ENCODE assay signal across 30 cellular contexts in the genomic region with DNA sequence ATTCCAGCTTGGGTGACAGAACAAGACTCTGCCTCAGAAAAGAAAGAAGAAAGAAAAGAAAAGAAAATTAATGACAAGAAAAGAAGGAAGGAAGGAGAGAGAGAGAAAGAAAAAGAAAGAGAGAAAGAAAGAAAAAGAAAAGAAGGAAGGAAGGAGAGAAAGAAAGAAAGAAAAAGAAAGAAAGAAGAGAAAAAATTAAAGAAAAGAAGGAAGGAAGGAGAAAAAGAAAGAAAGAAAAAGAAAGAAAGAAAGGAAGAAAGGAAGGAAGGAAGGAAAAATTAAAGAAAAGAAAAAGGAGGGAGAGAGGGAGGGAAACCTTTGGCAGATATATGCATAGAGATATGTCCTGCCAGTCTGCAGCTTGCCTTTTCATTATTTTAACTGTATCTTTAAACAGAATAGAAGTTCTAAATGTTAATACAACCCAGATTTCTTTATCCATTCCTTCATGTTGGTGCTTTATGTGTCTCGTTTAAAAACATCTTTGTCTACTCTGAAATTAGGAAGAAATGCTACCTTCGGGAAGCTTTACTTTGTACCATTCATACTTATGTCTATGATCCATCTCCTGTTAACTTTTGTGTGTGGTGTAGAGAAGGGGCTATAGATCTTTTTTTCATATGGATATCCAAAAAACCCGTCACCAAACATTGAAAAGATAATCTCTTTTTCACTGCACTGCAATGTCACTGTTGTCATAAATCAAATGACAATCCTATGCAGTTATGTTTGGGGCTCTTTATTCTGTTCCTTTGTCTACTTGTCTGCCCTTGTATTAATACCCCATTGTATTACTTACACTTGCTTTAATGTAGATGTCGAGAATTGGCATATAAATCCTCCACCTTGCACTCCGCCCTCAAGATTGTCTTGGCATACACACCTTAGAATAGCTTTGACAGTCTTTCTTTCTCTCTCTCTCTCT.
"Had no signal": no experiment of that assay in that cellular context is flagged by ENCODE, and none has a peak within 500 bp of the region (broad histone marks: within the 10 kb centered on the region; RNA-seq: fewer than 3 reads in every experiment).

No MANE protein-coding gene starts in this region.

- H3K27ac ChIP-seq: brain microvascular endothelial cell, coronary artery, dorsolateral prefrontal cortex, foreskin keratinocyte, gastrocnemius medialis, heart left ventricle had no signal

- H3K4me1 Mint-ChIP-seq: activated CD4-positive, alpha-beta T cell treated with anti-CD3 and anti-CD28 coated beads for 36 hours; activated CD4-positive, alpha-beta T cell treated with anti-CD3 and anti-CD28 coated beads, Interleukin-2, amount 10 ng/mL, durations not matched to agents 24 days and 14 days; activated T-helper 17 cell treated with anti-CD3 and anti-CD28 coated beads, Interleukin-2, amount 50 U/mL, for 72 hours had no signal

- H3K36me3 ChIP-seq: brain microvascular endothelial cell, gastrocnemius medialis had no signal

- H3K27me3 ChIP-seq: brain microvascular endothelial cell, dorsolateral prefrontal cortex, gastrocnemius medialis, heart left ventricle had no signal

- FAIRE-seq: astrocyte, bronchial epithelial cell had no signal

- H3K27me3 Mint-ChIP-seq: activated naive CD8-positive, alpha-beta T cell had no signal

- H3K4me3 ChIP-seq: coronary artery, dorsolateral prefrontal cortex, gastrocnemius medialis, heart left ventricle had no signal

- DNase-seq: activated CD4-positive, alpha-beta memory T cell treated with anti-CD3 and anti-CD28 coated beads for 36 hours; activated CD4-positive, alpha-beta T cell treated with anti-CD3 and anti-CD28 coated beads for 36 hours; activated CD4-positive, alpha-beta T cell treated with anti-CD3 and anti-CD28 coated beads, Interleukin-2, amount 10 ng/mL, durations not matched to agents 24 days and 14 days; activated CD4-positive, CD25-positive, alpha-beta regulatory T cell; activated CD4-positive, CD25-positive, alpha-beta regulatory T cell treated with anti-CD3 and anti-CD28 coated beads, Interleukin-2, amount 50 U/mL, for 72 hours; activated CD8-positive, alpha-beta memory T cell treated with anti-CD3 and anti-CD28 coated beads for 24 hours; activated effector memory CD4-positive, alpha-beta T cell treated with Interleukin-2 at 50 U/mL for 16 hours; activated gamma-delta T cell treated with Interleukin-2 at 50 U/mL for 16 hours; activated naive CD4-positive, alpha-beta T cell treated with anti-CD3 and anti-CD28 coated beads, Interleukin-2, amount 50 U/mL, for 16 hours; activated naive CD4-positive, alpha-beta T cell treated with Interleukin-2 at 50 U/mL for 16 hours; activated T-cell treated with anti-CD3 and anti-CD28 coated beads, Interleukin-2, amount 50 U/mL, for 4 hours; amniotic stem cell; anterior cingulate cortex; brain microvascular endothelial cell; dorsolateral prefrontal cortex; effector memory CD4-positive, alpha-beta T cell; endodermal cell; foreskin keratinocyte; gastrocnemius medialis; glutamatergic neuron; heart left ventricle; T-helper 2 cell had no signal

- H3K9me3 ChIP-seq: gastrocnemius medialis, heart left ventricle had no signal

- H3K9me3 Mint-ChIP-seq: activated CD4-positive, alpha-beta memory T cell treated with anti-CD3 and anti-CD28 coated beads for 36 hours; activated CD4-positive, alpha-beta T cell treated with anti-CD3 and anti-CD28 coated beads, Interleukin-2, amount 10 ng/mL, durations not matched to agents 24 days and 14 days; activated T-helper 17 cell treated with anti-CD3 and anti-CD28 coated beads, Interleukin-2, amount 50 U/mL, for 72 hours; central memory CD8-positive, alpha-beta T cell; endodermal cell had no signal

- ATAC-seq: activated CD4-positive, alpha-beta T cell treated with anti-CD3 and anti-CD28 coated beads for 36 hours; activated T-cell treated with anti-CD3 and anti-CD28 coated beads, Interleukin-2, amount 50 U/mL, for 4 hours; activated T-helper 17 cell treated with anti-CD3 and anti-CD28 coated beads, Interleukin-2, amount 50 U/mL, for 72 hours; esophagus mucosa; foreskin keratinocyte; gastrocnemius medialis; heart left ventricle had no signal

- H3K36me3 Mint-ChIP-seq: activated CD4-positive, alpha-beta memory T cell treated with anti-CD3 and anti-CD28 coated beads for 36 hours; activated naive CD8-positive, alpha-beta T cell had no signal

- H3K4me3 Mint-ChIP-seq: activated CD4-positive, alpha-beta memory T cell treated with anti-CD3 and anti-CD28 coated beads for 36 hours; activated CD4-positive, alpha-beta T cell treated with anti-CD3 and anti-CD28 coated beads for 36 hours; activated CD4-positive, alpha-beta T cell treated with anti-CD3 and anti-CD28 coated beads, Interleukin-2, amount 10 ng/mL, durations not matched to agents 24 days and 14 days; activated naive CD8-positive, alpha-beta T cell; activated T-cell treated with anti-CD3 and anti-CD28 coated beads, Interleukin-2, amount 50 U/mL, for 4 hours; activated T-helper 17 cell treated with anti-CD3 and anti-CD28 coated beads, Interleukin-2, amount 50 U/mL, for 72 hours; central memory CD8-positive, alpha-beta T cell; dendritic cell treated with granulocyte-macrophage colony-stimulating factor and Interleukin-4, amounts not matched to agents 40 ng/mL and 50 ng/mL, for 4 days; endodermal cell had no signal

- H3K4me1 ChIP-seq: foreskin keratinocyte, gastrocnemius medialis, heart left ventricle had no signal

- H3K27ac Mint-ChIP-seq: activated CD4-positive, alpha-beta memory T cell treated with anti-CD3 and anti-CD28 coated beads for 36 hours; activated CD4-positive, alpha-beta T cell treated with anti-CD3 and anti-CD28 coated beads for 36 hours; activated CD4-positive, alpha-beta T cell treated with anti-CD3 and anti-CD28 coated beads, Interleukin-2, amount 10 ng/mL, durations not matched to agents 24 days and 14 days; activated naive CD8-positive, alpha-beta T cell; activated T-helper 17 cell treated with anti-CD3 and anti-CD28 coated beads, Interleukin-2, amount 50 U/mL, for 72 hours; dendritic cell treated with granulocyte-macrophage colony-stimulating factor and Interleukin-4, amounts not matched to agents 40 ng/mL and 50 ng/mL, for 4 days; endodermal cell had no signal
